8 cellular contexts compared by ENCODE assay signal in the genomic region with DNA sequence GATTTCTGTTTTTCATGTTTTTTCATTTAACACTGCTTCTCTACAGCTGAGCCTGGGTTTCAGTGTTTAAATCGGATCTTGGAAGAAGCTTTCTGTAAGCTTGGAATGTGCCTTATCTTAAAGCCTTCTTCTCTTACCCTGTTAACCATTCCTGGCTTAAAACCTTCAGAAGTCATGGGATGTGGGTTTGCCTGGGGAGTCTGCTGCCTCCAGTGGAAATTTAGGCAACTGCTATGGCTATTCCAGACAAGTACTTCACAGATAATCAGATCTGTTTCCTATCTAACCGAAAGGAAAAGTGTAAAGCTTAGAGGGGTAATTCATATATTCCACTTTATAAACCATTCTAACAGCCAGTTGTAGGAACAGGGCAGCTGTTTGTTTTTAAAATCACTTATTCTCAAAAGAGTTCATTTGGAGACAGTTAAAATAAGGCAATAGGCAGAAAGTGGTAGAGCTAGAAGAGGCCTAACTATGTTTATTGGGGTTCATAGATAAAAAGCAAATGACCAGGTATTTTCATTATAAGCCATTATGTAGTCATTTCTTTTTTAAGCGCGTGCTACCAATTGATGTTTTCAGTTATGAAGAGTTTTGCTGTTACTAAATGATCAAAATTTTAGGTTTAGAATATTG.
DNase-seq lines count a peak whose midpoint lies in the region; ATAC-seq, FAIRE-seq and TF ChIP-seq lines count a peak whose summit lies in the region.

No MANE protein-coding gene starts in this region.

- peaks cover 9% of the 10 kb centered on the region; the same call in 1 of the 3 replicates for H3K4me1 ChIP-seq in A549
- peaks cover 0 to 5% of the 10 kb centered on the region in 2 donors for H3K4me1 ChIP-seq in lung (ENCODE audit: control insufficient read depth in 2 of 2, insufficient read depth in 2 of 2, low read length in 2 of 2)

- ATAC-seq in A549 (peak; percentile 99), lung (ENCODE audit: insufficient read depth, low FRiP score) (peak; percentile 69), HG02642 (IDR thresholded peaks at IDR 0.05; ENCODE audit: poor library complexity, unreplicated experiment) (no peak), GM18909 (IDR thresholded peaks at IDR 0.05; ENCODE audit: poor library complexity, unreplicated experiment) (no peak), HG03378 (IDR thresholded peaks at IDR 0.05; ENCODE audit: unreplicated experiment) (no peak)

- peak; percentile 69 to 76 for TF ChIP-seq RAD21 in A549 (conservative IDR thresholded peaks at IDR 0.05 in 1 of 2, IDR thresholded peaks at IDR 0.05 in 1 of 2)

- no peak overlapping the region for H3K27ac ChIP-seq in A549
- no peak overlapping the region for H3K27ac ChIP-seq in coronary artery
- no peak overlapping the region for H3K27ac ChIP-seq in lung (ENCODE audit: low read depth in 1 of 2, low read length in 1 of 2)

- H3K27me3 ChIP-seq in lung (ENCODE audit: control insufficient read depth, insufficient read depth): no peaks in the 10 kb centered on the region

- H3K9me3 ChIP-seq in A549: no peaks in the 10 kb centered on the region
- H3K9me3 ChIP-seq in lung (ENCODE audit: control insufficient read depth in 2 of 2, insufficient read depth in 1 of 2, low read length in 1 of 2): no peaks in the 10 kb centered on the region

- TF ChIP-seq CTCF in A549 (IDR thresholded peaks at IDR 0.05) (peak; percentile 76), GM12873 (IDR thresholded peaks at IDR 0.05; ENCODE audit: insufficient read depth, low read depth, low read length, missing control alignments) (peak; percentile 66), coronary artery (IDR thresholded peaks at IDR 0.05) (peak; percentile 62), lung (IDR thresholded peaks at IDR 0.05; ENCODE audit: control extremely low read depth, extremely low read depth) (peak; percentile 12)

- no peak for TF ChIP-seq EP300 in A549 (IDR thresholded peaks at IDR 0.05)

- no peak for TF ChIP-seq POLR2A in A549 (IDR thresholded peaks at IDR 0.05; ENCODE audit: low read length)

- CTCF ChIA-PET in A549 (lab: Yijun Ruan, JAX): interaction anchor here (0.6 to 1.8 kb wide), 50 partner anchors 8 to 789 kb away, joined by 3 to 13 read pairs (median 4); partner anchors contain the start of gene TCF12

- DNase-seq in A549 (ENCODE audit: low read depth in 1 of 2, low spot score in 1 of 2): peak; percentile 63 to 79
- DNase-seq in NCI-H748 treated with DMSO at 0.1 percent for 48 hours (lab: John Stamatoyannopoulos, UW): peak; percentile 10
- DNase-seq in coronary artery (ENCODE audit: low spot score): no peak
- peak; percentile 30 for DNase-seq in lung (ENCODE audit: low spot score)

- FAIRE-seq in A549 (lab: Jason Lieb, UNC): peak; percentile 88

- POLR2A ChIA-PET in A549 (lab: Yijun Ruan, JAX): interaction anchor here (0.6 to 1.1 kb wide), 2 partner anchors 54 to 220 kb away, joined by 3 to 5 read pairs; partner anchors contain the start of gene TCF12

- no peaks in the 10 kb centered on the region for H3K36me3 ChIP-seq in lung (ENCODE audit: control insufficient read depth in 2 of 2, insufficient read depth in 2 of 2, low read length in 2 of 2)

- H3K4me3 ChIP-seq in A549 (no peak overlapping the region), coronary artery (no peak overlapping the region), lung (no peak overlapping the region)

- H3K4me2 ChIP-seq in A549: no peak overlapping the region

- 62% methylated on average over 4 of the region's 4 CpGs for WGBS in A549 (ENCODE audit: missing lambda C conversion rate)
- 66 to 75% methylated on average over 4 of the region's 4 CpGs for WGBS in lung, 2 donors

TF ChIP-seq in A549, 52 proteins besides CTCF, POLR2A, EP300 and RAD21:
- TF ChIP-seq SMC3 (IDR thresholded peaks at IDR 0.05) (peak; percentile 51), POLR2AphosphoS2 (conservative IDR thresholded peaks at IDR 0.05; ENCODE audit: low read length) (no peak), NPAS2 (CRISPR knock-in tag; IDR thresholded peaks at IDR 0.05; ENCODE audit: borderline replicate concordance) (no peak)
TF ChIP-seq in A549: peak in this region for 1.

Comparison
In these comparisons a context has a peak if more than half of its experiments do, and no peak if none do; other contexts are left out.
1. ATAC-seq: peak in A549 (2 of 2) and lung (single experiment); none in HG02642 (single experiment), GM18909 (single experiment) and HG03378 (single experiment).
2. CTCF ChIP-seq: peak in every context shown above with its lines; median percentile 76 in A549; 66 in GM12873; 62 in coronary artery; 12 in lung.